Comparison of ENCODE assay signal across 14 cellular contexts in genomic region chr1:8122160-8122476, GRCh38.
DNase-seq lines count a peak whose midpoint lies in the region; ATAC-seq and TF ChIP-seq lines count a peak whose summit lies in the region.
"Had no signal": no experiment of that assay in that cellular context is flagged by ENCODE, and none has a peak within 500 bp of the region (broad histone marks: within the 10 kb centered on the region; RNA-seq: fewer than 3 reads in every experiment).

No MANE protein-coding gene starts in this region.

- H3K36me3 ChIP-seq in left ventricle myocardium inferior (no peaks in the 10 kb centered on the region), muscle layer of colon (ENCODE audit: insufficient read depth, low read length) (no peaks in the 10 kb centered on the region), uterus (no peaks in the 10 kb centered on the region)
- H3K36me3 ChIP-seq: MG63 had no signal

- intact Hi-C loops in left ventricle myocardium inferior (cut with micrococcal nuclease), result no loop called here
- intact Hi-C loops in Right ventricle myocardium superior (cut with DNase I), result no loop called here
- intact Hi-C loops in uterus (cut with DNase I; ENCODE audit: low total_unique reads), result no loop called here
- intact Hi-C loops in activated CD4-positive, alpha-beta T cell treated with anti-CD3 and anti-CD28 coated beads, Interleukin-2, amount 10 ng/mL, durations not matched to agents 24 days and 14 days (cut with micrococcal nuclease), result no loop called here

- peak overlapping the region; percentile 12 for H3K9ac ChIP-seq in muscle layer of colon (ENCODE audit: low read length)

- no peaks in the 10 kb centered on the region for H3K27me3 ChIP-seq in left ventricle myocardium inferior (ENCODE audit: low read depth)
- H3K27me3 ChIP-seq in muscle layer of colon (ENCODE audit: control insufficient read depth in 1 of 2, insufficient read depth in 2 of 2, low read length in 2 of 2), result no peaks in the 10 kb centered on the region
- no peaks in the 10 kb centered on the region for H3K27me3 ChIP-seq in uterus
- H3K27me3 ChIP-seq: MG63 had no signal

- no peak overlapping the region for H3K4me3 ChIP-seq in left ventricle myocardium inferior
- H3K4me3 ChIP-seq in cardiac fibroblast (replicated peaks in 1 of 2; ENCODE audit: low read depth in 2 of 2, low read length in 2 of 2), result no peak overlapping the region
- H3K4me3 ChIP-seq in muscle layer of colon (ENCODE audit: low read depth in 1 of 2, low read length in 2 of 2), result no peak overlapping the region
- no peak overlapping the region for H3K4me3 ChIP-seq in uterus
- H3K4me3 ChIP-seq: MG63 had no signal

- H3K9me3 ChIP-seq in left ventricle myocardium inferior (replicated peaks) (peaks cover 10% of the 10 kb centered on the region), muscle layer of colon (ENCODE audit: low read length) (peaks cover 5% of the 10 kb centered on the region), uterus (no peaks in the 10 kb centered on the region)

- H3K9me3 Mint-ChIP-seq in HFFc6, result peaks cover 20% of the 10 kb centered on the region
- H3K9me3 Mint-ChIP-seq in activated CD4-positive, alpha-beta T cell treated with anti-CD3 and anti-CD28 coated beads, Interleukin-2, amount 10 ng/mL, durations not matched to agents 24 days and 14 days, result peaks cover 11% of the 10 kb centered on the region
- H3K9me3 Mint-ChIP-seq: memory B cell had no signal

- H3K27ac ChIP-seq in left ventricle myocardium inferior (replicated peaks), result peak overlapping the region; percentile 69
- H3K27ac ChIP-seq in muscle layer of colon (ENCODE audit: low read depth, low read length), result peak overlapping the region; percentile 98
- peak overlapping the region; percentile 94 to 95 for H3K27ac ChIP-seq in uterus

- no peak overlapping the region; the same call in 1 of the 2 replicates for H3K27ac Mint-ChIP-seq in HFFc6
- no peak overlapping the region for H3K27ac Mint-ChIP-seq in activated CD4-positive, alpha-beta T cell treated with anti-CD3 and anti-CD28 coated beads, Interleukin-2, amount 10 ng/mL, durations not matched to agents 24 days and 14 days
- H3K27ac Mint-ChIP-seq: B cell, memory B cell had no signal

- no peak overlapping the region for H3K4me3 Mint-ChIP-seq in HFFc6
- H3K4me3 Mint-ChIP-seq in activated CD4-positive, alpha-beta T cell treated with anti-CD3 and anti-CD28 coated beads, Interleukin-2, amount 10 ng/mL, durations not matched to agents 24 days and 14 days, result no peak overlapping the region
- H3K4me3 Mint-ChIP-seq: B cell, memory B cell had no signal

- H3K4me1 ChIP-seq in left ventricle myocardium inferior, result peaks cover 33% of the 10 kb centered on the region
- peaks cover 59% of the 10 kb centered on the region for H3K4me1 ChIP-seq in muscle layer of colon (ENCODE audit: insufficient read depth, low read length)
- H3K4me1 ChIP-seq in uterus, result peaks cover 22 to 35% of the 10 kb centered on the region in 2 donors

- no peak for ATAC-seq in Right ventricle myocardium superior (ENCODE audit: poor library complexity)

- H3K4me1 Mint-ChIP-seq in HFFc6 (ENCODE audit: low read depth), result peaks cover 33% of the 10 kb centered on the region
- peaks cover 11% of the 10 kb centered on the region for H3K4me1 Mint-ChIP-seq in activated CD4-positive, alpha-beta T cell treated with anti-CD3 and anti-CD28 coated beads, Interleukin-2, amount 10 ng/mL, durations not matched to agents 24 days and 14 days

- peaks cover 10% of the 10 kb centered on the region for H3K27me3 Mint-ChIP-seq in HFFc6 (ENCODE audit: insufficient read depth)
- no peaks in the 10 kb centered on the region for H3K27me3 Mint-ChIP-seq in activated CD4-positive, alpha-beta T cell treated with anti-CD3 and anti-CD28 coated beads, Interleukin-2, amount 10 ng/mL, durations not matched to agents 24 days and 14 days

- DNase-seq in left ventricle myocardium inferior, result no peak
- DNase-seq in Right ventricle myocardium superior, result no peak
- peak; percentile 46 to 70 for DNase-seq in cardiac fibroblast (ENCODE audit: low read depth in 2 of 2)
- DNase-seq in uterus, result peak; percentile 77 to 86
- no peak for DNase-seq in HFFc6
- DNase-seq in T-helper 1 cell, result no peak
- DNase-seq in activated CD4-positive, alpha-beta T cell treated with anti-CD3 and anti-CD28 coated beads, Interleukin-2, amount 10 ng/mL, durations not matched to agents 24 days and 14 days, result no peak
- DNase-seq: activated effector memory CD4-positive, alpha-beta T cell treated with anti-CD3 and anti-CD28 coated beads, Interleukin-2, amount 50 U/mL, for 16 hours; MG63; NCI-H774; stimulated activated CD4-positive, alpha-beta T cell treated with anti-CD3 and anti-CD28 coated beads, Interleukin-4, amount 100 ng/mL, for 24 hours had no signal

- TF ChIP-seq CTCF in left ventricle myocardium inferior (IDR thresholded peaks at IDR 0.05; ENCODE audit: borderline replicate concordance), result no peak
- no peak for TF ChIP-seq CTCF in cardiac fibroblast (IDR thresholded peaks at IDR 0.05; ENCODE audit: low read depth, low read length)
- TF ChIP-seq CTCF in uterus (IDR thresholded peaks at IDR 0.05), result no peak
- TF ChIP-seq CTCF in HFFc6 (IDR thresholded peaks at IDR 0.05), result no peak

- TF ChIP-seq POLR2A in uterus (IDR thresholded peaks at IDR 0.05), result no peak

- peaks cover 22% of the 10 kb centered on the region for H3K36me3 Mint-ChIP-seq in HFFc6 (ENCODE audit: low read depth)
- peaks cover 3% of the 10 kb centered on the region for H3K36me3 Mint-ChIP-seq in activated CD4-positive, alpha-beta T cell treated with anti-CD3 and anti-CD28 coated beads, Interleukin-2, amount 10 ng/mL, durations not matched to agents 24 days and 14 days (ENCODE audit: low read depth)

Comparison
In these comparisons a context has a peak if more than half of its experiments do, and no peak if none do; other contexts are left out.
1. DNase-seq: peak in cardiac fibroblast (2 of 2) and uterus (2 of 2); none in left ventricle myocardium inferior (single experiment), Right ventricle myocardium superior (single experiment), HFFc6 (single experiment), T-helper 1 cell (0 of 5) and activated CD4-positive, alpha-beta T cell treated with anti-CD3 and anti-CD28 coated beads, Interleukin-2, amount 10 ng/mL, durations not matched to agents 24 days and 14 days (single experiment).
2. Peak in every context shown above with its lines, with median percentiles within 50 percentile points of each other: H3K27ac ChIP-seq.